Comparison of ENCODE assay signal across 8 cellular contexts in the genomic region with DNA sequence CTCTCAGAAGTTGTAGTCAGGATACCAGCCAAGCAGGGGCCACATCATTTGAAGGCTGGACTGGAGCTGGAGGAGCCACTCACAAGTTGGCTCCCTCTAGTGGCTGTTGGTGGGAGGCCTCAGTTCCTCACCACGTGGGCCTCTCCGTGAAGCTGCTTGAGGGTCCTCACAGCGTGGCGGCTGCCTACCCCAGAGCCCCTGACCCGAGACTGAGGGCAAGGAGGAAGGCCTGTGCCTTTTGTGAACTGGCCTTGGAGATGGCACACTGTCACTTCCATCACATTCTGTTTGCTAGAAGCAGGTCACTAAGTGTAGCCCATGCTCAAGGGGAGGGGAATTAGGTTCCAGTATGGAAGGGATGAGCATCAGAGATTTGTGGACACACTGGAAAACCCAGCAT. TPM values are rescaled to one million over a fixed set of nuclear protein-coding genes. Genes with fewer than 3 reads are reported as not detected.
DNase-seq lines count a peak whose midpoint lies in the region; ATAC-seq and TF ChIP-seq lines count a peak whose summit lies in the region.

No MANE protein-coding gene starts in this region.

- peak; percentile 76 for DNase-seq in activated gamma-delta T cell treated with Interleukin-2 at 50 U/mL for 16 hours
- no peak for DNase-seq in activated gamma-delta T cell (lab: John Stamatoyannopoulos, UW)
- DNase-seq in NCI-H2196 (lab: John Stamatoyannopoulos, UW; ENCODE audit: unreplicated experiment) = peak; percentile 71
- peak; percentile 82 for DNase-seq in activated CD4-positive, alpha-beta T cell treated with anti-CD3 and anti-CD28 coated beads for 48 hours
- DNase-seq in choroid plexus epithelial cell (ENCODE audit: low read depth) = peak; percentile 72
- DNase-seq in lung microvascular endothelial cell (ENCODE audit: low read depth in 2 of 2) = peak; percentile 73 to 79
- DNase-seq in stimulated activated CD8-positive, alpha-beta memory T cell treated with anti-CD3 and anti-CD28 coated beads, Interleukin-4, amount 100 ng/mL, for 48 hours = peak; percentile 83

- ATAC-seq in HG03521 (IDR thresholded peaks at IDR 0.05; ENCODE audit: unreplicated experiment) = no peak

- peak; percentile 92 for TF ChIP-seq CTCF in choroid plexus epithelial cell (conservative IDR thresholded peaks at IDR 0.05; ENCODE audit: low read depth, low read length)

- no peak overlapping the region for H3K4me3 ChIP-seq in choroid plexus epithelial cell (ENCODE audit: low read depth, low read length)

RNA-seq across cellular contexts. Expression of a gene that starts 14.6 kb away (rescaled TPM):
- total RNA-seq in lung microvascular endothelial cell = 41.4 and 58.7 TPM in 2 replicates

RNA-seq across cellular contexts. Expression of a gene that starts 27.1 kb away (rescaled TPM):
- total RNA-seq in lung microvascular endothelial cell = under 0.01 TPM in 1 of 2 replicates, not detected in the other

RNA-seq across cellular contexts. Expression of a gene that starts 46.5 kb away (rescaled TPM):
- total RNA-seq in lung microvascular endothelial cell = 103 and 142 TPM in 2 replicates
